Comparison of ENCODE assay signal across 1 cellular context in genomic region chr5:132770476-132771159, GRCh38.
TF ChIP-seq lines count a peak whose summit lies in the region.

No MANE protein-coding gene starts in this region.

TF ChIP-seq in H1, 55 proteins besides CTCF, POLR2A, EP300 and RAD21:
- no peak for TF ChIP-seq POLR2AphosphoS5 (IDR thresholded peaks at IDR 0.05; ENCODE audit: low read depth, low read length)
- TF ChIP-seq SIN3A (conservative IDR thresholded peaks at IDR 0.05 in 1 of 2, IDR thresholded peaks at IDR 0.05 in 1 of 2; ENCODE audit: low read depth in 1 of 2, low read length in 2 of 2): no peak
- TF ChIP-seq CTBP2 (IDR thresholded peaks at IDR 0.05; ENCODE audit: borderline replicate concordance, insufficient read depth, insufficient read length, low read length): no peak
- no peak for TF ChIP-seq SUZ12 (IDR thresholded peaks at IDR 0.05; ENCODE audit: low read length)
- TF ChIP-seq CHD1 (IDR thresholded peaks at IDR 0.05; ENCODE audit: low read depth, low read length): no peak
- TF ChIP-seq TCF12 (IDR thresholded peaks at IDR 0.05; ENCODE audit: low read depth, low read length): no peak
- no peak for TF ChIP-seq KDM5A (IDR thresholded peaks at IDR 0.05; ENCODE audit: low read length)
- TF ChIP-seq HDAC6 (IDR thresholded peaks at IDR 0.05; ENCODE audit: low read depth, low read length): no peak
- TF ChIP-seq SP2 (IDR thresholded peaks at IDR 0.05; ENCODE audit: low read length): no peak
- TF ChIP-seq BCL11A (IDR thresholded peaks at IDR 0.05; ENCODE audit: low read depth in 2 of 2, low read length in 2 of 2): no peak
- TF ChIP-seq E2F6 (IDR thresholded peaks at IDR 0.05): no peak
